In the genomic region with DNA sequence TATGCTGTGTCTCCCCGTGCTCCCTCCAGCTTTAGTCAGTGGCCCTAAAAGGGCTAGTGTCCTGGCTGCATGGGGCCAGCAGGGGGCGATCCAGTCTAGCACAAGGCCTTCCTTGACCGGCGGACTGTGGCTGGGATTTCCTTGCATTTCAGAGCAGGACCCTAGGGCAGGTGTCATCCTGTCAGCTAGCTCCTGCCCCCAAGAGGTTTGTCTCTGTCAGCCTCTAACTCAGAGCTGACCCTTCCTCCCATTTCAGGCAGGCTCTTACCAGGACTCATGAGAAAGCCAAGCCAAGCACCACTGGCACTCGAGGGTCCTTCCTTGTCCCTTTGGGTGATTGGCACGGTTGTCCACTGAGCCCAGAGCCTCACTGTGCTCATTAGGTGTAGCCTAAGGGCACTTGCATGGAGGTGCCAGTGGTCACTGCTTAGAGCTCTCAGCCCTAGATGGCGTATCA, we compare ENCODE assay signal across 8 cellular contexts.
DNase-seq lines count a peak whose midpoint lies in the region; ATAC-seq, FAIRE-seq and TF ChIP-seq lines count a peak whose summit lies in the region.

No MANE protein-coding gene starts in this region.

- ATAC-seq in HG03103 (IDR thresholded peaks at IDR 0.05; ENCODE audit: low read depth, unreplicated experiment) (peak; percentile 69), PC-3 (peak; percentile 50; the same call in 1 of the 2 replicates), lower lobe of right lung (peak; percentile 86 to 88), upper lobe of left lung (ENCODE audit: low FRiP score in 2 of 2) (peak; percentile 75)

- intact Hi-C loops in PC-3 (cut with micrococcal nuclease) = no loop called here
- intact Hi-C loops in lower lobe of right lung (cut with DNase I) = loop anchor here (5.0 kb wide), 1 partner anchor 45 kb away; no protein-coding TSS in a partner anchor

- H3K4me1 ChIP-seq in PC-3 (ENCODE audit: insufficient read depth, low read length) (no peaks in the 10 kb centered on the region), lower lobe of right lung (no peaks in the 10 kb centered on the region), upper lobe of left lung (peaks cover 0 to 4% (median 2%) of the 10 kb centered on the region in 4 donors)

- in situ Hi-C loops in astrocyte of the cerebellum (cut with HindIII; ENCODE audit: low sequenced_read_pairs) = no loop called here

- peak; percentile 96 for FAIRE-seq in GM19239 (lab: Jason Lieb, UNC)

- H3K9me3 ChIP-seq in PC-3 (ENCODE audit: low read length) = no peaks in the 10 kb centered on the region
- H3K9me3 ChIP-seq in lower lobe of right lung = no peaks in the 10 kb centered on the region
- no peaks in the 10 kb centered on the region for H3K9me3 ChIP-seq in upper lobe of left lung

- H3K27ac ChIP-seq in PC-3 (ENCODE audit: low read length) (no peak overlapping the region), lower lobe of right lung (no peak overlapping the region), upper lobe of left lung (no peak overlapping the region)

- no peaks in the 10 kb centered on the region for H3F3A ChIP-seq in PC-3 (ENCODE audit: low read length, unreplicated experiment)

- WGBS in upper lobe of left lung, 2 donors = 44 to 55% methylated on average over 7 of the region's 7 CpGs

- H3K79me2 ChIP-seq in PC-3 (ENCODE audit: low read length) = no peaks in the 10 kb centered on the region

- no peak overlapping the region for H3K9ac ChIP-seq in PC-3 (ENCODE audit: low read length)

- TF ChIP-seq POLR2A in upper lobe of left lung (IDR thresholded peaks at IDR 0.05) = no peak

- TF ChIP-seq EP300 in upper lobe of left lung (IDR thresholded peaks at IDR 0.05) = no peak

- BruUV-seq in PC-3 (replicated peaks; lab: Mats Ljungman, UMichigan) = no TSS peak

- no peak overlapping the region for H3K4me3 ChIP-seq in PC-3 (ENCODE audit: low read length)
- no peak overlapping the region for H3K4me3 ChIP-seq in astrocyte of the cerebellum (ENCODE audit: low read depth, low read length)
- H3K4me3 ChIP-seq in lower lobe of right lung = no peak overlapping the region
- H3K4me3 ChIP-seq in upper lobe of left lung = no peak overlapping the region

- DNase-seq in DMS53 treated with DMSO at 0.1 percent for 48 hours (lab: John Stamatoyannopoulos, UW; ENCODE audit: unreplicated experiment) = peak; percentile 19
- DNase-seq in GM19239 (ENCODE audit: insufficient read length, low spot score) = peak; percentile 41
- peak; percentile 25 for DNase-seq in PC-3
- DNase-seq in astrocyte of the cerebellum (ENCODE audit: low read depth) = no peak
- peak; percentile 79 for DNase-seq in lower lobe of right lung
- peak; percentile 54 to 75 for DNase-seq in upper lobe of left lung
- no peak for DNase-seq in NCI-H446 treated with DMSO at 0.1 percent for 48 hours (lab: John Stamatoyannopoulos, UW)

- H3K4me2 ChIP-seq in PC-3 (ENCODE audit: low read length) = no peak overlapping the region

- CTCF ChIA-PET in PC-3 (lab: Charles Lee) = no interaction called here

- no peaks in the 10 kb centered on the region for H3K9me2 ChIP-seq in PC-3 (replicated peaks; ENCODE audit: low read length)

- no peak overlapping the region for H2AFZ ChIP-seq in PC-3 (ENCODE audit: low read length)

- H3K27me3 ChIP-seq in PC-3 (ENCODE audit: low read length) (peaks cover 22% of the 10 kb centered on the region; the same call in 1 of the 2 replicates), lower lobe of right lung (ENCODE audit: low read depth) (no peaks in the 10 kb centered on the region), upper lobe of left lung (no peaks in the 10 kb centered on the region)

- TF ChIP-seq CTCF in PC-3 (conservative IDR thresholded peaks at IDR 0.05; ENCODE audit: low read depth, low read length) (peak; percentile 62), astrocyte of the cerebellum (IDR thresholded peaks at IDR 0.05; ENCODE audit: low read depth, low read length, missing control alignments) (peak; percentile 55), lower lobe of right lung (IDR thresholded peaks at IDR 0.05) (peak; percentile 80), upper lobe of left lung (IDR thresholded peaks at IDR 0.05) (peak; percentile 56 to 82 (median 69))

- H3K36me3 ChIP-seq in PC-3 (ENCODE audit: low read depth, low read length) = no peaks in the 10 kb centered on the region
- no peaks in the 10 kb centered on the region for H3K36me3 ChIP-seq in lower lobe of right lung
- no peaks in the 10 kb centered on the region for H3K36me3 ChIP-seq in upper lobe of left lung

- POLR2A ChIA-PET in PC-3 (lab: Charles Lee; ENCODE audit: unreplicated experiment) = no interaction called here

- H4K20me1 ChIP-seq in PC-3 (ENCODE audit: low read length) = no peaks in the 10 kb centered on the region

Comparison
In these comparisons a context has a peak if more than half of its experiments do, and no peak if none do; other contexts are left out.
1. DNase-seq: peak in DMS53 treated with DMSO at 0.1 percent for 48 hours (single experiment), GM19239 (single experiment), PC-3 (single experiment), lower lobe of right lung (single experiment) and upper lobe of left lung (2 of 2); none in astrocyte of the cerebellum (single experiment) and NCI-H446 treated with DMSO at 0.1 percent for 48 hours (single experiment).
2. Peak in every context shown above with its lines, with median percentiles within 50 percentile points of each other: ATAC-seq and CTCF ChIP-seq.